In the genomic region with DNA sequence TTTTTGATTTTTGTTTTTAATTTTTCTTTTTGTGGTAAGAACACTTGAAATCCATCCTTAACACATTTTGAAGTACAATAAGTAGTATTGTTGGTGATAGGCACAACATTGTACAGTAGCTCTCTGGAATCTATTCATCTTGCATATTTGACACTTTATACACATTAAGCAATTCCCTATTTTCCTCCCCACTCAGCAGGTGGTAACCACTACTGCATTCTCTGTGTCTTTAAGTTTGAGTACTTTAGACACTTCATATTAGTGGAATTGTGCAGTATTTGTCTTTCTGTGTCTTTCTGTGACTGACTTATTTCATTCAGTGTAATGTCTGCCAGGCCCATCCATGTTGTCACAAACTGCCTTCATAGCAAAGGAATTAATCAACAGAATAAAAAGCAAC, we compare ENCODE assay signal across 20 cellular contexts.
"Had no signal": no experiment of that assay in that cellular context is flagged by ENCODE, and none has a peak within 500 bp of the region (broad histone marks: within the 10 kb centered on the region; RNA-seq: fewer than 3 reads in every experiment).

No MANE protein-coding gene starts in this region.

- H3K27me3 ChIP-seq: esophagus muscularis mucosa, right lobe of liver, uterus had no signal

- ATAC-seq: activated CD4-positive, alpha-beta T cell treated with anti-CD3 and anti-CD28 coated beads for 36 hours; activated CD8-positive, alpha-beta memory T cell treated with anti-CD3 and anti-CD28 coated beads, Interleukin-2, amount 10 ng/mL, durations not matched to agents 7 days and 5 days; activated CD8-positive, alpha-beta T cell treated with anti-CD3 and anti-CD28 coated beads, Interleukin-2, amount 10 ng/mL, durations not matched to agents 7 days and 5 days; activated naive CD8-positive, alpha-beta T cell treated with anti-CD3 and anti-CD28 coated beads, Interleukin-2, amount 50 U/mL, for 24 hours; left cardiac atrium; left ventricle myocardium superior; mucosa of descending colon; natural killer cell treated with Interleukin-12 subunit alpha and Interleukin-12 subunit beta and Interleukin-15 and Interleukin-18, amount 100 ng/mL, for 72 hours; right lobe of liver had no signal

- H3K4me3 ChIP-seq: esophagus muscularis mucosa, mucosa of descending colon, right lobe of liver, uterus had no signal

- H3K27ac ChIP-seq: esophagus muscularis mucosa, right lobe of liver, uterus had no signal

- H3K4me1 ChIP-seq: esophagus muscularis mucosa, right lobe of liver, uterus had no signal

- H3K36me3 ChIP-seq: esophagus muscularis mucosa, right lobe of liver, uterus had no signal

- DNase-seq: activated CD4-positive, alpha-beta T cell treated with anti-CD3 and anti-CD28 coated beads for 36 hours; activated CD4-positive, CD25-positive, alpha-beta regulatory T cell; activated CD8-positive, alpha-beta memory T cell treated with anti-CD3 and anti-CD28 coated beads, Interleukin-2, amount 10 ng/mL, durations not matched to agents 7 days and 5 days; activated CD8-positive, alpha-beta T cell treated with anti-CD3 and anti-CD28 coated beads, Interleukin-2, amount 10 ng/mL, durations not matched to agents 7 days and 5 days; activated naive CD8-positive, alpha-beta T cell treated with anti-CD3 and anti-CD28 coated beads, Interleukin-2, amount 50 U/mL, for 24 hours; activated T-cell treated with anti-CD3 and anti-CD28 coated beads, Interleukin-2, amount 50 U/mL, for 48 hours; amygdala; caudate nucleus; endodermal cell; foreskin melanocyte; islet precursor cell; left cardiac atrium; left ventricle myocardium superior; mucosa of descending colon; right lobe of liver; stimulated activated CD4-positive, alpha-beta T cell treated with anti-CD3 and anti-CD28 coated beads, Interleukin-4, amount 100 ng/mL, for 1 hour; substantia nigra; uterus had no signal

- H3K9me3 ChIP-seq: esophagus muscularis mucosa, mucosa of descending colon, right lobe of liver, uterus had no signal
